ENCODE assay signal across 24 cellular contexts in genomic region chr12:118271770-118272417, GRCh38.
DNase-seq lines count a peak whose midpoint lies in the region; ATAC-seq, FAIRE-seq and TF ChIP-seq lines count a peak whose summit lies in the region.
"Had no signal": no experiment of that assay in that cellular context is flagged by ENCODE, and none has a peak within 500 bp of the region (broad histone marks: within the 10 kb centered on the region; RNA-seq: fewer than 3 reads in every experiment).

No MANE protein-coding gene starts in this region.

- H3K9me3 ChIP-seq in pancreas (no peaks in the 10 kb centered on the region), gastrocnemius medialis (no peaks in the 10 kb centered on the region)
- H3K9me3 ChIP-seq: MG63, psoas muscle, spleen, testis had no signal

- H3K27me3 ChIP-seq in pancreas (no peaks in the 10 kb centered on the region), gastrocnemius medialis (no peaks in the 10 kb centered on the region)
- H3K27me3 ChIP-seq: brain microvascular endothelial cell, MG63, spleen, testis had no signal

- FAIRE-seq in pancreas (lab: Jason Lieb, UNC) = no peak

- H3K27ac ChIP-seq in C4-2B (peak overlapping the region; percentile 69; the same call in 1 of the 2 replicates), pancreas (peak overlapping the region in 1 of 4 donors; percentile 33), gastrocnemius medialis (no peak overlapping the region)
- H3K27ac ChIP-seq: brain microvascular endothelial cell, GM23248, psoas muscle, spleen, testis had no signal

- TF ChIP-seq CTCF in C4-2B (conservative IDR thresholded peaks at IDR 0.05) = no peak
- TF ChIP-seq CTCF in pancreas (IDR thresholded peaks at IDR 0.05) = no peak
- no peak for TF ChIP-seq CTCF in gastrocnemius medialis (IDR thresholded peaks at IDR 0.05 in 4 of 5, conservative IDR thresholded peaks at IDR 0.05 in 1 of 5)

- in situ Hi-C loops in gastrocnemius medialis (cut with MboI; ENCODE audit: low sequenced_read_pairs in 4 of 4) = no loop called here

- 66 to 70% methylated on average over 5 of the region's 5 CpGs for WGBS in pancreas, 2 donors

- H3K4me3 ChIP-seq in pancreas (no peak overlapping the region), gastrocnemius medialis (no peak overlapping the region)
- H3K4me3 ChIP-seq: GM23248, MG63, psoas muscle, spleen, testis had no signal

- H3K4me1 ChIP-seq in pancreas = no peaks in the 10 kb centered on the region
- H3K4me1 ChIP-seq in gastrocnemius medialis = peaks cover 0 to 4% of the 10 kb centered on the region in 2 donors
- H3K4me1 ChIP-seq: psoas muscle, testis had no signal

- H3K36me3 ChIP-seq in pancreas (no peaks in the 10 kb centered on the region), gastrocnemius medialis (no peaks in the 10 kb centered on the region)
- H3K36me3 ChIP-seq: brain microvascular endothelial cell, MG63 had no signal

- DNase-seq in NCI-H226 (peak; percentile 11), pancreas (no peak), gastrocnemius medialis (no peak), NCI-H526 treated with DMSO at 0.1 percent for 48 hours (lab: John Stamatoyannopoulos, UW) (no peak)
- DNase-seq: ACHN; activated naive CD8-positive, alpha-beta T cell treated with anti-CD3 and anti-CD28 coated beads, Interleukin-2, amount 10 ng/mL, durations not matched to agents 7 days and 5 days; brain microvascular endothelial cell; CD4-positive, CD25-positive, alpha-beta regulatory T cell; DMS79; glutamatergic neuron; GM23248; MG63; NCI-H187; NCI-H446 treated with DMSO at 0.1 percent for 48 hours; nephron progenitor cell; psoas muscle; Right ventricle myocardium superior; spleen; testis had no signal

- TF ChIP-seq POLR2A in gastrocnemius medialis (IDR thresholded peaks at IDR 0.05) = no peak

- intact Hi-C loops in pancreas (cut with DNase I) (no loop called here), gastrocnemius medialis (cut with DNase I; ENCODE audit: low total_unique reads) (no loop called here)

- ATAC-seq in esophagus mucosa (peak; percentile 93), pancreas (peak in 3 of 4 donors; percentile 52 to 77 (median 72)), gastrocnemius medialis (no peak), HG02798 (IDR thresholded peaks at IDR 0.05; ENCODE audit: poor library complexity, unreplicated experiment) (no peak), HG03571 (IDR thresholded peaks at IDR 0.05; ENCODE audit: unreplicated experiment) (no peak)
- ATAC-seq: activated CD4-positive, CD25-positive, alpha-beta regulatory T cell treated with anti-CD3 and anti-CD28 coated beads, Interleukin-2, amount 50 U/mL, for 24 hours; psoas muscle had no signal

Comparison
In these comparisons a context has a peak if more than half of its experiments do, and no peak if none do; other contexts are left out.
1. ATAC-seq: peak in esophagus mucosa (single experiment) and pancreas (3 of 4); none in gastrocnemius medialis (0 of 2), HG02798 (single experiment) and HG03571 (single experiment).